In the genomic region with DNA sequence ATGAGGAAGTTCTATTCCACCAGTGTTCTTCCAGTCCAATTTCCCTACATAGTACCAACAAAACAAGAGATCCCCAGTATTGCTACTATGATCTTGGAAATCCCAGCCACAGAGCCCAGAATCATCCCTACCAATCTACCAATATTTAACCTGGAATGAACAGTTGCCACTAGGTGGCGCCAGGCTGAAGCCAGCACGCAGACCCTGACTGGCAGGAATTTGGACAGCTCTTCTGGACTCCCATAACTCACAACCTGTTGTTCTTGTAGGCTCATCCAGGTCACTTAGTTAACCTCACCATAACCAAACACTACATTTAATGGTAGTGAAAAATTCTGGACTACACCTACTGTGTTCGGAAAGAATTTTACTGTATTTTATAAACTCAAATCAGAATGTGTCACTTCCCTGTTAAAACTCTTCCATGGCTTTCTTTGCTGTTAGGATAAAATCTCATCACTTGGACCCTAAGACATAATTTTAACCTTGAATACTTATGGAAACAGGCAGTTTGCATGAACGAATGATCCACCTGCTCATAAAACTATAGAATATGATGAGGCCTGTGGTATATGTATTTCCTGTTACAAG, we compare ENCODE assay signal across 8 cellular contexts. TPM values are rescaled to one million over a fixed set of nuclear protein-coding genes. Genes with fewer than 3 reads are reported as not detected.
A peak's percentile ranks its signal among the peaks of the same experiment; 100 is the strongest.
DNase-seq lines count a peak whose midpoint lies in the region; ATAC-seq and TF ChIP-seq lines count a peak whose summit lies in the region.

No MANE protein-coding gene starts in this region.

- intact Hi-C loops in CD4-positive, alpha-beta T cell (cut with DNase I, micrococcal nuclease), result loop anchor here (1.0 to 10.0 kb wide), 4 partner anchors 278 to 1110 kb away; partner anchors contain the start of gene SCN1A (in 1 of the 2)
- intact Hi-C loops in naive thymus-derived CD4-positive, alpha-beta T cell (cut with micrococcal nuclease), result loop anchor here (1.0 to 10.0 kb wide), 8 partner anchors 22 to 859 kb away; partner anchors contain the start of gene SCN3A (in 2 of the 2)

- peak; percentile 75 for TF ChIP-seq CTCF in CD4-positive, alpha-beta T cell (IDR thresholded peaks at IDR 0.05)
- TF ChIP-seq CTCF in epithelial cell of proximal tubule (conservative IDR thresholded peaks at IDR 0.05; ENCODE audit: low read depth, low read length) (peak; percentile 99), thoracic aorta (IDR thresholded peaks at IDR 0.05) (peak; percentile 73)

- H3K36me3 Mint-ChIP-seq in CD4-positive, alpha-beta T cell (ENCODE audit: low read depth), result no peaks in the 10 kb centered on the region
- H3K36me3 Mint-ChIP-seq in activated CD8-positive, alpha-beta T cell treated with anti-CD3 and anti-CD28 coated beads, Interleukin-2, amount 10 ng/mL, durations not matched to agents 7 days and 5 days (ENCODE audit: low read depth), result no peaks in the 10 kb centered on the region
- H3K36me3 Mint-ChIP-seq in naive thymus-derived CD4-positive, alpha-beta T cell, result peaks cover 0 to under 1% (median 0%) of the 10 kb centered on the region in 5 donors

- H3K27ac ChIP-seq in CD4-positive, alpha-beta T cell (ENCODE audit: low read depth, low read length), result no peak overlapping the region
- no peak overlapping the region for H3K27ac ChIP-seq in naive thymus-derived CD4-positive, alpha-beta T cell (ENCODE audit: low read depth, low read length)
- H3K27ac ChIP-seq in thoracic aorta, result no peak overlapping the region

- no peaks in the 10 kb centered on the region for H3K4me1 Mint-ChIP-seq in CD4-positive, alpha-beta T cell (ENCODE audit: low read depth)
- no peaks in the 10 kb centered on the region for H3K4me1 Mint-ChIP-seq in activated CD8-positive, alpha-beta T cell treated with anti-CD3 and anti-CD28 coated beads, Interleukin-2, amount 10 ng/mL, durations not matched to agents 7 days and 5 days (ENCODE audit: low read depth)
- H3K4me1 Mint-ChIP-seq in naive thymus-derived CD4-positive, alpha-beta T cell, result peaks cover 0 to 2% (median 0%) of the 10 kb centered on the region in 7 donors

- H3K4me1 ChIP-seq in naive thymus-derived CD4-positive, alpha-beta T cell (ENCODE audit: control insufficient read depth in 2 of 2, insufficient read depth in 2 of 2, low read length in 2 of 2), result no peaks in the 10 kb centered on the region
- no peaks in the 10 kb centered on the region for H3K4me1 ChIP-seq in thoracic aorta (ENCODE audit: control insufficient read depth in 1 of 2, low read depth in 2 of 2)

- no peaks in the 10 kb centered on the region for H3K9me3 ChIP-seq in CD4-positive, alpha-beta T cell (ENCODE audit: control insufficient read depth, low read length)
- H3K9me3 ChIP-seq in naive thymus-derived CD4-positive, alpha-beta T cell (ENCODE audit: control insufficient read depth in 2 of 3, low read length in 3 of 3), result no peaks in the 10 kb centered on the region
- no peaks in the 10 kb centered on the region for H3K9me3 ChIP-seq in thoracic aorta

- no peaks in the 10 kb centered on the region for H3K9me3 Mint-ChIP-seq in CD4-positive, alpha-beta T cell
- H3K9me3 Mint-ChIP-seq in activated CD8-positive, alpha-beta T cell treated with anti-CD3 and anti-CD28 coated beads, Interleukin-2, amount 10 ng/mL, durations not matched to agents 7 days and 5 days (ENCODE audit: insufficient read depth), result no peaks in the 10 kb centered on the region
- peaks cover 0 to 3% (median 0%) of the 10 kb centered on the region in 11 donors for H3K9me3 Mint-ChIP-seq in naive thymus-derived CD4-positive, alpha-beta T cell

- no peaks in the 10 kb centered on the region for H3K36me3 ChIP-seq in naive thymus-derived CD4-positive, alpha-beta T cell (ENCODE audit: control insufficient read depth in 2 of 3, insufficient read depth in 3 of 3, low read length in 3 of 3)
- no peaks in the 10 kb centered on the region for H3K36me3 ChIP-seq in thoracic aorta

- H3K27me3 Mint-ChIP-seq in CD4-positive, alpha-beta T cell, result peaks cover 8% of the 10 kb centered on the region
- H3K27me3 Mint-ChIP-seq in activated CD8-positive, alpha-beta T cell treated with anti-CD3 and anti-CD28 coated beads, Interleukin-2, amount 10 ng/mL, durations not matched to agents 7 days and 5 days (ENCODE audit: low read depth), result no peaks in the 10 kb centered on the region
- peaks cover 0 to 24% (median 9%) of the 10 kb centered on the region in 5 donors for H3K27me3 Mint-ChIP-seq in naive thymus-derived CD4-positive, alpha-beta T cell

- DNase-seq in CD4-positive, alpha-beta T cell, result peak; percentile 9 to 51 (median 17)
- DNase-seq in NCI-H524 treated with DMSO at 0.1 percent for 48 hours (lab: John Stamatoyannopoulos, UW) (peak; percentile 41), epithelial cell of proximal tubule (ENCODE audit: low read depth) (no peak), thoracic aorta (ENCODE audit: low spot score) (no peak)
- peak; percentile 72 for DNase-seq in activated CD8-positive, alpha-beta T cell treated with anti-CD3 and anti-CD28 coated beads, Interleukin-2, amount 10 ng/mL, durations not matched to agents 7 days and 5 days
- peak in 7 of 9 donors; percentile 21 to 44 (median 31) for DNase-seq in naive thymus-derived CD4-positive, alpha-beta T cell

- CTCF ChIA-PET in CD4-positive, alpha-beta T cell (lab: Charles Lee), result interaction anchor here (1.5 kb wide), 1 partner anchor 859 kb away, joined by 4 read pairs; no protein-coding TSS in a partner anchor
- CTCF ChIA-PET in activated CD8-positive, alpha-beta T cell treated with anti-CD3 and anti-CD28 coated beads, Interleukin-2, amount 10 ng/mL, durations not matched to agents 7 days and 5 days (lab: Charles Lee), result interaction anchor here (0.6 to 2.1 kb wide), 9 partner anchors 13 to 297 kb away, joined by 3 to 6 read pairs (median 3); no protein-coding TSS in a partner anchor
- CTCF ChIA-PET in naive thymus-derived CD4-positive, alpha-beta T cell (lab: Charles Lee), result no interaction called here

- no peaks in the 10 kb centered on the region for H3K27me3 ChIP-seq in CD4-positive, alpha-beta T cell (ENCODE audit: control insufficient read depth, insufficient read depth, low read length)
- no peaks in the 10 kb centered on the region for H3K27me3 ChIP-seq in naive thymus-derived CD4-positive, alpha-beta T cell (ENCODE audit: control insufficient read depth in 2 of 2, insufficient read depth in 2 of 2, low read length in 2 of 2)
- no peaks in the 10 kb centered on the region for H3K27me3 ChIP-seq in thoracic aorta (replicated peaks; ENCODE audit: insufficient read depth)

- POLR2A ChIA-PET in CD4-positive, alpha-beta T cell (lab: Charles Lee), result no interaction called here
- POLR2A ChIA-PET in activated CD8-positive, alpha-beta T cell treated with anti-CD3 and anti-CD28 coated beads, Interleukin-2, amount 10 ng/mL, durations not matched to agents 7 days and 5 days (lab: Charles Lee), result no interaction called here
- POLR2A ChIA-PET in naive thymus-derived CD4-positive, alpha-beta T cell (lab: Charles Lee), result no interaction called here

- H3K4me3 Mint-ChIP-seq in CD4-positive, alpha-beta T cell, result no peak overlapping the region
- H3K4me3 Mint-ChIP-seq in activated CD8-positive, alpha-beta T cell treated with anti-CD3 and anti-CD28 coated beads, Interleukin-2, amount 10 ng/mL, durations not matched to agents 7 days and 5 days, result no peak overlapping the region
- H3K4me3 Mint-ChIP-seq in naive thymus-derived CD4-positive, alpha-beta T cell, result no peak overlapping the region

- no peak for ATAC-seq in CD4-positive, alpha-beta T cell (ENCODE audit: poor library complexity)
- peak; percentile 71 for ATAC-seq in GM19324 (IDR thresholded peaks at IDR 0.05; ENCODE audit: low FRiP score, unreplicated experiment)
- ATAC-seq in HG03432 (IDR thresholded peaks at IDR 0.05; ENCODE audit: unreplicated experiment), result peak; percentile 79
- peak; percentile 71 for ATAC-seq in activated CD8-positive, alpha-beta T cell treated with anti-CD3 and anti-CD28 coated beads, Interleukin-2, amount 10 ng/mL, durations not matched to agents 7 days and 5 days
- peak; percentile 59 for ATAC-seq in naive thymus-derived CD4-positive, alpha-beta T cell
- ATAC-seq in thoracic aorta (ENCODE audit: insufficient number of reproducible peaks, low FRiP score, low read depth), result no peak

- H3K4me3 ChIP-seq in epithelial cell of proximal tubule (ENCODE audit: low read depth, low read length) (no peak overlapping the region), thoracic aorta (no peak overlapping the region)
- H3K4me3 ChIP-seq in naive thymus-derived CD4-positive, alpha-beta T cell (ENCODE audit: low read length), result no peak overlapping the region

- no peak overlapping the region for H3K27ac Mint-ChIP-seq in CD4-positive, alpha-beta T cell
- H3K27ac Mint-ChIP-seq in activated CD8-positive, alpha-beta T cell treated with anti-CD3 and anti-CD28 coated beads, Interleukin-2, amount 10 ng/mL, durations not matched to agents 7 days and 5 days, result no peak overlapping the region
- H3K27ac Mint-ChIP-seq in naive thymus-derived CD4-positive, alpha-beta T cell, result no peak overlapping the region

RNA-seq across cellular contexts. Expression of gene SLC38A11, which starts 59.8 kb away (rescaled TPM):
- not detected for total RNA-seq in CD4-positive, alpha-beta T cell
- total RNA-seq in activated CD8-positive, alpha-beta T cell treated with anti-CD3 and anti-CD28 coated beads, Interleukin-2, amount 10 ng/mL, durations not matched to agents 7 days and 5 days, result not detected
- total RNA-seq in epithelial cell of proximal tubule (0.17 TPM in 1 of 2 replicates, not detected in the other), thoracic aorta (1 to 10 TPM in 1 of 2 donors, under 1 TPM in 1; 0.85 to 2.0 TPM)
- total RNA-seq in naive thymus-derived CD4-positive, alpha-beta T cell, result under 1 TPM in 1 of 5 experiments, not detected in 4; 0.49 TPM
- polyA plus RNA-seq in naive thymus-derived CD4-positive, alpha-beta T cell, result not detected

Comparison
In these comparisons a context has a peak if more than half of its experiments do, and no peak if none do; other contexts are left out.
1. ATAC-seq: peak in GM19324 (single experiment), HG03432 (single experiment), activated CD8-positive, alpha-beta T cell treated with anti-CD3 and anti-CD28 coated beads, Interleukin-2, amount 10 ng/mL, durations not matched to agents 7 days and 5 days (single experiment) and naive thymus-derived CD4-positive, alpha-beta T cell (single experiment); none in CD4-positive, alpha-beta T cell (single experiment) and thoracic aorta (single experiment).
2. DNase-seq: peak in CD4-positive, alpha-beta T cell (10 of 10), NCI-H524 treated with DMSO at 0.1 percent for 48 hours (single experiment), activated CD8-positive, alpha-beta T cell treated with anti-CD3 and anti-CD28 coated beads, Interleukin-2, amount 10 ng/mL, durations not matched to agents 7 days and 5 days (single experiment) and naive thymus-derived CD4-positive, alpha-beta T cell (7 of 9); none in epithelial cell of proximal tubule (single experiment) and thoracic aorta (single experiment).
3. Peak in every context shown above with its lines, with median percentiles within 50 percentile points of each other: CTCF ChIP-seq.